ENCODE assay signal across 8 cellular contexts in genomic region chr17:28812980-28813377, GRCh38. TPM values are rescaled to one million over a fixed set of nuclear protein-coding genes. Genes with fewer than 3 reads are reported as not detected.
DNase-seq lines count a peak whose midpoint lies in the region; ATAC-seq, FAIRE-seq and TF ChIP-seq lines count a peak whose summit lies in the region.

No MANE protein-coding gene starts in this region.

- peak overlapping the region; percentile 92 for H3K27ac Mint-ChIP-seq in activated T-cell treated with anti-CD3 and anti-CD28 coated beads, Interleukin-2, amount 50 U/mL, for 24 hours
- peak overlapping the region; percentile 91 for H3K27ac Mint-ChIP-seq in astrocyte (ENCODE audit: unreplicated experiment)

- H3K4me3 ChIP-seq in astrocyte (ENCODE audit: insufficient read depth, low read depth, low read length) (peak overlapping the region; percentile 82), right lobe of liver (peak overlapping the region in 2 of 3 donors; percentile 62 to 95), thymus (ENCODE audit: low read length) (peak overlapping the region; percentile 82)

- H3K36me3 ChIP-seq in astrocyte (ENCODE audit: insufficient read depth, low read length): no peaks in the 10 kb centered on the region
- no peaks in the 10 kb centered on the region for H3K36me3 ChIP-seq in right lobe of liver
- no peaks in the 10 kb centered on the region for H3K36me3 ChIP-seq in thymus (ENCODE audit: control insufficient read depth, insufficient read depth)

- H3K9me3 Mint-ChIP-seq in activated T-cell treated with anti-CD3 and anti-CD28 coated beads, Interleukin-2, amount 50 U/mL, for 24 hours: no peaks in the 10 kb centered on the region
- no peaks in the 10 kb centered on the region for H3K9me3 Mint-ChIP-seq in astrocyte (ENCODE audit: unreplicated experiment)

- H3K36me3 Mint-ChIP-seq in activated T-cell treated with anti-CD3 and anti-CD28 coated beads, Interleukin-2, amount 50 U/mL, for 24 hours (ENCODE audit: low read depth): peaks cover 18% of the 10 kb centered on the region
- H3K36me3 Mint-ChIP-seq in astrocyte (ENCODE audit: low read depth, unreplicated experiment): no peaks in the 10 kb centered on the region

- H3K79me2 ChIP-seq in astrocyte (ENCODE audit: insufficient read depth, low read length): peaks cover 67% of the 10 kb centered on the region

- TF ChIP-seq CTCF in astrocyte (IDR thresholded peaks at IDR 0.05; ENCODE audit: insufficient read depth, low read depth, low read length) (no peak), right lobe of liver (IDR thresholded peaks at IDR 0.05) (no peak)

- DNase-seq in activated T-cell treated with anti-CD3 and anti-CD28 coated beads, Interleukin-2, amount 50 U/mL, for 24 hours: no peak
- no peak for DNase-seq in activated T-cell treated with anti-CD3 and anti-CD28 coated beads, Interleukin-2, amount 50 U/mL, for 48 hours
- no peak for DNase-seq in astrocyte (ENCODE audit: low read depth)
- no peak for DNase-seq in right lobe of liver
- no peak for DNase-seq in NCI-H345 treated with DMSO at 0.1 percent for 48 hours (lab: John Stamatoyannopoulos, UW; ENCODE audit: unreplicated experiment)
- no peak for DNase-seq in Kasumi-1 (lab: John Stamatoyannopoulos, UW)

- intact Hi-C loops in right lobe of liver (cut with DNase I): no loop called here

- no peak for TF ChIP-seq POLR2A in right lobe of liver (IDR thresholded peaks at IDR 0.05)

- 2% methylated on average over 5 of the region's 6 CpGs for WGBS in right lobe of liver (ENCODE audit: insufficient coverage, low coverage, low lambda C conversion rate, missing lambda C conversion rate)
- WGBS in thymus: 0% methylated on average over 6 of the region's 6 CpGs

- peak overlapping the region; percentile 92 for H3K4me2 ChIP-seq in astrocyte (ENCODE audit: low read length)

- no peaks in the 10 kb centered on the region for H3K27me3 ChIP-seq in astrocyte (ENCODE audit: insufficient read depth, low read length)
- H3K27me3 ChIP-seq in right lobe of liver: no peaks in the 10 kb centered on the region
- H3K27me3 ChIP-seq in thymus (ENCODE audit: control insufficient read depth, insufficient read depth): no peaks in the 10 kb centered on the region

- H3K4me1 ChIP-seq in astrocyte (ENCODE audit: insufficient read depth, low read length) (peaks cover 19% of the 10 kb centered on the region), right lobe of liver (peaks cover 0 to 20% (median 7%) of the 10 kb centered on the region in 4 donors), thymus (ENCODE audit: control insufficient read depth, insufficient read depth, low read length) (peaks cover 4% of the 10 kb centered on the region)

- peaks cover 47% of the 10 kb centered on the region for H3K4me1 Mint-ChIP-seq in activated T-cell treated with anti-CD3 and anti-CD28 coated beads, Interleukin-2, amount 50 U/mL, for 24 hours (ENCODE audit: low read depth)
- peaks cover 22% of the 10 kb centered on the region for H3K4me1 Mint-ChIP-seq in astrocyte (ENCODE audit: low read depth, unreplicated experiment)

- no peak for ATAC-seq in right lobe of liver
- no peak for ATAC-seq in GM19351 (IDR thresholded peaks at IDR 0.05; ENCODE audit: unreplicated experiment)

- H4K20me1 ChIP-seq in astrocyte (ENCODE audit: insufficient read depth, low read length): peaks cover 38% of the 10 kb centered on the region

- H2AFZ ChIP-seq in astrocyte (ENCODE audit: low read depth, low read length): peak overlapping the region; percentile 82

- H3K27me3 Mint-ChIP-seq in activated T-cell treated with anti-CD3 and anti-CD28 coated beads, Interleukin-2, amount 50 U/mL, for 24 hours: no peaks in the 10 kb centered on the region
- H3K27me3 Mint-ChIP-seq in astrocyte (ENCODE audit: low read depth, unreplicated experiment): no peaks in the 10 kb centered on the region

- H3K9me3 ChIP-seq in astrocyte (ENCODE audit: insufficient read depth, low read depth, low read length) (no peaks in the 10 kb centered on the region), right lobe of liver (no peaks in the 10 kb centered on the region), thymus (ENCODE audit: control insufficient read depth) (no peaks in the 10 kb centered on the region)

- H3K4me3 Mint-ChIP-seq in activated T-cell treated with anti-CD3 and anti-CD28 coated beads, Interleukin-2, amount 50 U/mL, for 24 hours: peak overlapping the region; percentile 90
- H3K4me3 Mint-ChIP-seq in astrocyte (ENCODE audit: unreplicated experiment): peak overlapping the region; percentile 83

- H3K27ac ChIP-seq in astrocyte (ENCODE audit: low read depth, low read length) (peak overlapping the region; percentile 96), right lobe of liver (peak overlapping the region in 1 of 3 donors; percentile 21), thymus (ENCODE audit: low read depth) (peak overlapping the region; percentile 93)

- H3K9ac ChIP-seq in astrocyte (ENCODE audit: low read length): peak overlapping the region; percentile 98

- FAIRE-seq in astrocyte (lab: Jason Lieb, UNC): no peak

RNA-seq across cellular contexts. Expression of gene FAM222B, which starts 29.6 kb away (rescaled TPM):
- total RNA-seq in astrocyte (51.4 and 53.0 TPM in 2 replicates), right lobe of liver (10 to 100 TPM in 1 of 6 experiments, 1 to 10 TPM in 5; 5.8 to 12.0 (median 8.8) TPM)
- 9.5 TPM for polyA plus RNA-seq in thymus

RNA-seq across cellular contexts. Expression of gene ERAL1, which starts 41.8 kb away (rescaled TPM):
- total RNA-seq in astrocyte (38.2 and 38.4 TPM in 2 replicates), right lobe of liver (10 to 100 TPM; 21.6 to 47.1 (median 23.4) TPM)
- 30.3 TPM for polyA plus RNA-seq in thymus
